Comparison of ENCODE assay signal across 8 cellular contexts in genomic region chr3:44509393-44509921, GRCh38. TPM values are rescaled to one million over a fixed set of nuclear protein-coding genes. Genes with fewer than 3 reads are reported as not detected.
DNase-seq lines count a peak whose midpoint lies in the region; TF ChIP-seq lines count a peak whose summit lies in the region.

No MANE protein-coding gene starts in this region.

- no peak overlapping the region for H2AFZ ChIP-seq in neuronal stem cell (ENCODE audit: low read length)

- TF ChIP-seq CTCF in esophagus squamous epithelium (IDR thresholded peaks at IDR 0.05), result no peak

- H3K4ac ChIP-seq in neuronal stem cell (ENCODE audit: low read length), result no peak overlapping the region

- peaks cover 0 to 24% (median 0%) of the 10 kb centered on the region in 3 donors for H3K36me3 ChIP-seq in esophagus squamous epithelium
- peaks cover 2 to 23% of the 10 kb centered on the region in 2 donors for H3K36me3 ChIP-seq in neuronal stem cell (replicated peaks in 1 of 2; ENCODE audit: control insufficient read depth in 2 of 2, insufficient read depth in 2 of 2, low read length in 2 of 2)

- H3K9me3 ChIP-seq in esophagus squamous epithelium (peaks cover 0 to 4% (median 0%) of the 10 kb centered on the region in 3 donors), neuronal stem cell (replicated peaks in 1 of 2; ENCODE audit: control insufficient read depth in 2 of 2, insufficient read depth in 1 of 2, low read depth in 1 of 2, low read length in 2 of 2) (peaks cover 2 to 26% of the 10 kb centered on the region in 2 donors)

- no peak overlapping the region for H2BK120ac ChIP-seq in neuronal stem cell (ENCODE audit: low read depth, low read length)

- no peak overlapping the region for H2BK12ac ChIP-seq in neuronal stem cell (ENCODE audit: low read length)

- H4K8ac ChIP-seq in neuronal stem cell (ENCODE audit: low read depth, low read length), result no peak overlapping the region

- 59 to 70% methylated on average over 2 of the region's 2 CpGs for WGBS in esophagus squamous epithelium, 2 donors
- no CpG with 5 or more reads among the region's 2 CpGs for WGBS in neuronal stem cell (ENCODE audit: extremely low coverage in 2 of 2, insufficient read length in 2 of 2, insufficient replicate concordance in 1 of 2), 2 donors

- no peak for DNase-seq in activated naive CD4-positive, alpha-beta T cell treated with Interleukin-2 at 50 U/mL for 16 hours
- DNase-seq in SK-N-DZ (ENCODE audit: low spot score) (peak; percentile 5), esophagus squamous epithelium (lab: John Stamatoyannopoulos, UW) (no peak), neuronal stem cell (ENCODE audit: low spot score) (peak; percentile 17), SW 1271 (lab: John Stamatoyannopoulos, UW) (no peak), NCI-H446 (lab: John Stamatoyannopoulos, UW) (no peak)
- no peak for DNase-seq in stimulated activated CD4-positive, alpha-beta T cell treated with anti-CD3 and anti-CD28 coated beads, Interleukin-12 subunit alpha, Interleukin-12 subunit beta, amount 100 ng/mL, for 4 hours

- no peak overlapping the region for H2BK15ac ChIP-seq in neuronal stem cell (ENCODE audit: low read length)

- no peak overlapping the region for H3K23ac ChIP-seq in neuronal stem cell (ENCODE audit: low read depth, low read length, poor library complexity)

- no peak overlapping the region for H4K91ac ChIP-seq in neuronal stem cell (ENCODE audit: low read depth, low read length, poor library complexity)

- H3K4me1 Mint-ChIP-seq in activated naive CD4-positive, alpha-beta T cell treated with anti-CD3 and anti-CD28 coated beads, Interleukin-2, amount 50 U/mL, for 24 hours, result peaks cover 44% of the 10 kb centered on the region

- H3K27me3 ChIP-seq in esophagus squamous epithelium, result no peaks in the 10 kb centered on the region
- H3K27me3 ChIP-seq in neuronal stem cell (ENCODE audit: control insufficient read depth in 3 of 3, insufficient read depth in 3 of 3, low read depth in 1 of 3, low read length in 3 of 3), result no peaks in the 10 kb centered on the region

- peaks cover 2% of the 10 kb centered on the region for H3K79me1 ChIP-seq in neuronal stem cell (ENCODE audit: low read depth, low read length)

- no peaks in the 10 kb centered on the region for H3K27me3 Mint-ChIP-seq in activated naive CD4-positive, alpha-beta T cell treated with anti-CD3 and anti-CD28 coated beads, Interleukin-2, amount 50 U/mL, for 24 hours

- peaks cover 16% of the 10 kb centered on the region for H3K36me3 Mint-ChIP-seq in activated naive CD4-positive, alpha-beta T cell treated with anti-CD3 and anti-CD28 coated beads, Interleukin-2, amount 50 U/mL, for 24 hours

- no peak overlapping the region for H2BK5ac ChIP-seq in neuronal stem cell (ENCODE audit: low read length)

- intact Hi-C loops in esophagus squamous epithelium (cut with DNase I), result no loop called here

- H3K4me2 ChIP-seq in neuronal stem cell (ENCODE audit: insufficient read depth, low read length, poor library complexity, severe bottlenecking), result peak overlapping the region; percentile 58

- peaks cover 6% of the 10 kb centered on the region for H3K9me3 Mint-ChIP-seq in activated naive CD4-positive, alpha-beta T cell treated with anti-CD3 and anti-CD28 coated beads, Interleukin-2, amount 50 U/mL, for 24 hours

- no peak for TF ChIP-seq POLR2A in esophagus squamous epithelium (IDR thresholded peaks at IDR 0.05)

- H3K27ac ChIP-seq in esophagus squamous epithelium (peak overlapping the region in 2 of 4 donors; percentile 92 to 94), neuronal stem cell (replicated peaks; ENCODE audit: low read length) (no peak overlapping the region)

- H3K4me3 Mint-ChIP-seq in activated naive CD4-positive, alpha-beta T cell treated with anti-CD3 and anti-CD28 coated beads, Interleukin-2, amount 50 U/mL, for 24 hours, result peak overlapping the region; percentile 95

- H3K9ac ChIP-seq in neuronal stem cell (ENCODE audit: low read depth, low read length, poor library complexity), result no peak overlapping the region

- peak overlapping the region; percentile 85 to 98 (median 92) for H3K4me3 ChIP-seq in esophagus squamous epithelium
- H3K4me3 ChIP-seq in neuronal stem cell (ENCODE audit: low read length in 2 of 2), result peak overlapping the region; percentile 70 to 78

- H3K14ac ChIP-seq in neuronal stem cell (ENCODE audit: low read length), result no peak overlapping the region

- no peak overlapping the region for H2AK5ac ChIP-seq in neuronal stem cell (ENCODE audit: low read depth, low read length)

- H3K18ac ChIP-seq in neuronal stem cell (ENCODE audit: low read length), result no peak overlapping the region

- peak overlapping the region; percentile 88 for H3K27ac Mint-ChIP-seq in activated naive CD4-positive, alpha-beta T cell treated with anti-CD3 and anti-CD28 coated beads, Interleukin-2, amount 50 U/mL, for 24 hours

- H3K4me1 ChIP-seq in esophagus squamous epithelium, result peaks cover 0 to 26% (median 14%) of the 10 kb centered on the region in 3 donors
- H3K4me1 ChIP-seq in neuronal stem cell (ENCODE audit: control insufficient read depth in 2 of 2, insufficient read depth in 1 of 2, low read depth in 1 of 2, low read length in 2 of 2), result peaks cover 0 to 6% of the 10 kb centered on the region in 2 donors

RNA-seq across cellular contexts. Expression of gene ZNF445, which starts 32.0 kb away (rescaled TPM):
- polyA plus RNA-seq in SK-N-DZ (2014; cell fraction: cytosol; rRNA removed), result 7.1 and 8.2 TPM in 2 replicates
- polyA plus RNA-seq in SK-N-DZ (2014; cell fraction: nucleus; rRNA removed), result 8.9 and 15.7 TPM in 2 replicates
- 1 to 10 TPM; 3.2 to 6.9 (median 4.6) TPM for total RNA-seq in esophagus squamous epithelium
- polyA plus RNA-seq in neuronal stem cell (2013, experiment 1 of 2), result 11.3 TPM
- 11.5 TPM for polyA plus RNA-seq in neuronal stem cell (2013, experiment 2 of 2)

RNA-seq across cellular contexts. Expression of gene ZKSCAN7, which starts 45.5 kb away (rescaled TPM):
- polyA plus RNA-seq in SK-N-DZ (2014; cell fraction: cytosol; rRNA removed), result 13.5 and 15.6 TPM in 2 replicates
- 23.2 and 26.3 TPM in 2 replicates for polyA plus RNA-seq in SK-N-DZ (2014; cell fraction: nucleus; rRNA removed)
- 1 to 10 TPM in 1 of 4 donors, under 1 TPM in 3; 0.61 to 2.9 (median 0.90) TPM for total RNA-seq in esophagus squamous epithelium
- polyA plus RNA-seq in neuronal stem cell (2013, experiment 1 of 2), result 7.2 TPM
- 7.6 TPM for polyA plus RNA-seq in neuronal stem cell (2013, experiment 2 of 2)

Comparison
In these comparisons a context has a peak if more than half of its experiments do, and no peak if none do; other contexts are left out.
1. DNase-seq: peak in SK-N-DZ (single experiment) and neuronal stem cell (single experiment); none in activated naive CD4-positive, alpha-beta T cell treated with Interleukin-2 at 50 U/mL for 16 hours (single experiment), esophagus squamous epithelium (single experiment), SW 1271 (0 of 2), NCI-H446 (0 of 2) and stimulated activated CD4-positive, alpha-beta T cell treated with anti-CD3 and anti-CD28 coated beads, Interleukin-12 subunit alpha, Interleukin-12 subunit beta, amount 100 ng/mL, for 4 hours (single experiment).